Comparison of ENCODE assay signal across 31 cellular contexts in the genomic region with DNA sequence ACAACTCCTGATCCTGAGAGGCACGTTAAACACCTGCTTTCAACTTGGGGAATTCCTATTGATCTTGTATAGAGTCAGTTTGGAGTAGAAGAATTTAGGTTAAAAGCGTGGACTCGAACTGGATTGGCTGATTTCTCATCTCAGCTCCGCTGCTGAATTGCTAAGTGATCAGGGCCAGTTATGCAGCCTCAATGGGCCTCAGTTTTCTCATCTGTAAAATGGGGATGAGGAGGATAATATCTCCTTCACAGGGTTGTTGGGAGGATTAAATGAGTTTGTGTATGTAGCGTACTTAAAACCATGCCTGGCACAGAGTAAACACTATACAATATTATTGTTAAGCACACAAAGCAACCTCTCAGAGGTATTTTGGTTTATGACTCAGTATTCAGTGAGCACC. TPM values are rescaled to one million over a fixed set of nuclear protein-coding genes. Genes with fewer than 3 reads are reported as not detected.
"Had no signal": no experiment of that assay in that cellular context is flagged by ENCODE, and none has a peak within 500 bp of the region (broad histone marks: within the 10 kb centered on the region; RNA-seq: fewer than 3 reads in every experiment).

No MANE protein-coding gene starts in this region.

- H3K9me3 ChIP-seq: MG63, Peyer's patch, SJSA1, SK-N-SH had no signal

- H3K9ac ChIP-seq: SK-N-SH had no signal

- DNase-seq: Kasumi-1, MG63, NCI-H1048, NCI-H1092 treated with DMSO at 0.1 percent for 48 hours, NCI-H1105 treated with DMSO at 0.1 percent for 48 hours, NCI-H1417, NCI-H1436, NCI-H146, NCI-H1694, NCI-H187, NCI-H1930, NCI-H2029 treated with DMSO at 0.1 percent for 48 hours, NCI-H2081 treated with DMSO at 0.1 percent for 48 hours, NCI-H2107, NCI-H2171, NCI-H226, NCI-H446 treated with DMSO at 0.1 percent for 48 hours, NCI-H510A, NCI-H524, NCI-H526, NCI-H69, NCI-H748 treated with DMSO at 0.1 percent for 48 hours, NCI-H82, Peyer's patch, Right ventricle myocardium superior, RPMI8226, SHP77 treated with DMSO at 0.1 percent for 48 hours, SK-N-SH, SW 1271 had no signal

- H3K27ac ChIP-seq: Peyer's patch, SJSA1 had no signal

- H3K4me2 ChIP-seq: SK-N-SH had no signal

- H3K36me3 ChIP-seq: MG63, Peyer's patch, SJSA1 had no signal

- H3K27me3 ChIP-seq: MG63, Peyer's patch, SJSA1 had no signal

- H3K4me1 ChIP-seq: Peyer's patch, SJSA1 had no signal

- H3K4me3 ChIP-seq: MG63, Peyer's patch, SJSA1 had no signal

RNA-seq across cellular contexts. Expression of a gene that starts 53.2 kb away (rescaled TPM):
- total RNA-seq: OCI-LY7, Peyer's patch, Right ventricle myocardium superior, SJSA1 had no signal
- polyA plus RNA-seq: SK-N-SH had no signal
